In genomic region chr3:37833790-37834189, GRCh38 we compare ENCODE assay signal across 11 cellular contexts. TPM values are rescaled to one million over a fixed set of nuclear protein-coding genes. Genes with fewer than 3 reads are reported as not detected.
DNase-seq lines count a peak whose midpoint lies in the region; ATAC-seq and TF ChIP-seq lines count a peak whose summit lies in the region.
"Had no signal": no experiment of that assay in that cellular context is flagged by ENCODE, and none has a peak within 500 bp of the region (broad histone marks: within the 10 kb centered on the region; RNA-seq: fewer than 3 reads in every experiment).

No MANE protein-coding gene starts in this region.

- BruUV-seq in PC-3 (replicated peaks; lab: Mats Ljungman, UMichigan): no TSS peak

- no peak for TF ChIP-seq POLR2A in testis (IDR thresholded peaks at IDR 0.05)

- intact Hi-C loops in PC-3 (cut with micrococcal nuclease): no loop called here
- intact Hi-C loops in testis (cut with DNase I; ENCODE audit: low total_unique reads): no loop called here

- DNase-seq in NCI-H82 (lab: John Stamatoyannopoulos, UW) (peak; percentile 29), NCI-H82 treated with DMSO at 0.1 percent for 48 hours (lab: John Stamatoyannopoulos, UW; ENCODE audit: unreplicated experiment) (no peak), PC-3 (no peak), epithelial cell of proximal tubule (ENCODE audit: low read depth) (no peak), testis (peak; percentile 38), NCI-H2029 (lab: John Stamatoyannopoulos, UW) (no peak)
- DNase-seq: effector memory CD8-positive, alpha-beta T cell; right cardiac atrium; T1000 had no signal

- CTCF ChIA-PET in PC-3 (lab: Charles Lee): interaction anchor here (0.5 kb wide), 1 partner anchor 319 kb away, joined by 3 read pairs; no protein-coding TSS in a partner anchor

- H3K9me3 ChIP-seq in PC-3 (ENCODE audit: low read length): no peaks in the 10 kb centered on the region; the same call in 1 of the 2 replicates
- H3K9me3 ChIP-seq in testis: no peaks in the 10 kb centered on the region

- H3K4me3 ChIP-seq in PC-3 (ENCODE audit: low read length): no peak overlapping the region
- no peak overlapping the region for H3K4me3 ChIP-seq in epithelial cell of proximal tubule (ENCODE audit: low read depth, low read length)
- no peak overlapping the region for H3K4me3 ChIP-seq in testis

- WGBS in testis, 2 donors: 44 to 67% methylated on average over 1 of the region's 1 CpG

- ATAC-seq in PC-3 (peak; percentile 70), GM21619 (IDR thresholded peaks at IDR 0.05; ENCODE audit: unreplicated experiment) (no peak), HG03460 (IDR thresholded peaks at IDR 0.05; ENCODE audit: unreplicated experiment) (no peak)
- ATAC-seq: effector memory CD8-positive, alpha-beta T cell had no signal

- no peaks in the 10 kb centered on the region for H3K36me3 ChIP-seq in PC-3 (ENCODE audit: low read depth, low read length)
- no peaks in the 10 kb centered on the region for H3K36me3 ChIP-seq in testis (ENCODE audit: low read depth, missing control alignments)

- H3K4me1 ChIP-seq in PC-3 (ENCODE audit: insufficient read depth, low read length) (no peaks in the 10 kb centered on the region), testis (no peaks in the 10 kb centered on the region)

- H4K20me1 ChIP-seq in PC-3 (ENCODE audit: low read length): no peaks in the 10 kb centered on the region

- no peaks in the 10 kb centered on the region for H3K79me2 ChIP-seq in PC-3 (ENCODE audit: low read length)

- peak; percentile 49 for TF ChIP-seq CTCF in PC-3 (conservative IDR thresholded peaks at IDR 0.05; ENCODE audit: low read depth, low read length)
- TF ChIP-seq CTCF in epithelial cell of proximal tubule (conservative IDR thresholded peaks at IDR 0.05; ENCODE audit: low read depth, low read length): peak; percentile 33
- peak in 2 of 3 experiments; percentile 21 to 25 for TF ChIP-seq CTCF in testis (IDR thresholded peaks at IDR 0.05)

- H3K9ac ChIP-seq in PC-3 (ENCODE audit: low read length): no peak overlapping the region

- H3K9me2 ChIP-seq in PC-3 (replicated peaks; ENCODE audit: low read length): no peaks in the 10 kb centered on the region

- peaks cover 11% of the 10 kb centered on the region for H3K27me3 ChIP-seq in PC-3 (ENCODE audit: low read length)
- no peaks in the 10 kb centered on the region for H3K27me3 ChIP-seq in testis

- H2AFZ ChIP-seq in PC-3 (ENCODE audit: low read length): no peak overlapping the region

- H3K4me2 ChIP-seq in PC-3 (ENCODE audit: low read length): no peak overlapping the region

- POLR2A ChIA-PET in PC-3 (lab: Charles Lee; ENCODE audit: unreplicated experiment): no interaction called here

- no peaks in the 10 kb centered on the region for H3F3A ChIP-seq in PC-3 (ENCODE audit: low read length, unreplicated experiment)

- H3K27ac ChIP-seq in PC-3 (ENCODE audit: low read length): no peak overlapping the region
- no peak overlapping the region for H3K27ac ChIP-seq in testis

RNA-seq across cellular contexts. Expression of gene CTDSPL, which starts 27.9 kb away (rescaled TPM):
- total RNA-seq in PC-3 (2014; rRNA removed) (6.1 and 11.7 TPM in 2 replicates), epithelial cell of proximal tubule (25.5 and 26.7 TPM in 2 replicates), testis (10 to 100 TPM; 32.4 to 43.0 TPM)
- 24.4 TPM for polyA plus RNA-seq in testis (ENCODE audit: insufficient read depth, low read depth, low replicate concordance)

Comparison
In these comparisons a context has a peak if more than half of its experiments do, and no peak if none do; other contexts are left out.
1. DNase-seq: peak in NCI-H82 (single experiment) and testis (single experiment); none in NCI-H82 treated with DMSO at 0.1 percent for 48 hours (single experiment), PC-3 (single experiment), epithelial cell of proximal tubule (single experiment) and NCI-H2029 (single experiment).
2. Peak in every context shown above with its lines, with median percentiles within 50 percentile points of each other: CTCF ChIP-seq.